17 cellular contexts compared by ENCODE assay signal in genomic region chr20:14332796-14333345, GRCh38. TPM values are rescaled to one million over a fixed set of nuclear protein-coding genes. Genes with fewer than 3 reads are reported as not detected.
DNase-seq lines count a peak whose midpoint lies in the region; ATAC-seq and TF ChIP-seq lines count a peak whose summit lies in the region.
"Had no signal": no experiment of that assay in that cellular context is flagged by ENCODE, and none has a peak within 500 bp of the region (broad histone marks: within the 10 kb centered on the region; RNA-seq: fewer than 3 reads in every experiment).

No MANE protein-coding gene starts in this region.

- peaks cover 14% of the 10 kb centered on the region for H3K36me3 Mint-ChIP-seq in Calu3 (ENCODE audit: insufficient read depth, unreplicated experiment)
- H3K36me3 Mint-ChIP-seq: activated CD8-positive, alpha-beta memory T cell treated with anti-CD3 and anti-CD28 coated beads, Interleukin-2, amount 10 ng/mL, durations not matched to agents 7 days and 5 days had no signal

- H4K20me1 ChIP-seq in mammary epithelial cell (ENCODE audit: insufficient read depth, low read length), result no peaks in the 10 kb centered on the region

- no peak overlapping the region for H3K27ac Mint-ChIP-seq in Calu3 (ENCODE audit: unreplicated experiment)
- H3K27ac Mint-ChIP-seq: activated B cell treated with CpG ODN at 0.5 μM for 24 hours; activated CD8-positive, alpha-beta memory T cell treated with anti-CD3 and anti-CD28 coated beads, Interleukin-2, amount 10 ng/mL, durations not matched to agents 7 days and 5 days had no signal

- peak overlapping the region; percentile 81 to 100 (median 97) for H3K4me3 ChIP-seq in mammary epithelial cell (replicated peaks in 1 of 3; ENCODE audit: insufficient read depth in 1 of 3, low read depth in 2 of 3, low read length in 3 of 3)
- peak overlapping the region; percentile 74 for H3K4me3 ChIP-seq in kidney epithelial cell (ENCODE audit: low read depth, low read length)
- H3K4me3 ChIP-seq in psoas muscle, result peak overlapping the region; percentile 64
- H3K4me3 ChIP-seq: body of pancreas, mucosa of descending colon had no signal

- BruUV-seq in Calu3 (replicated peaks; lab: Mats Ljungman, UMichigan) (no TSS peak), mammary epithelial cell (replicated peaks; lab: Mats Ljungman, UMichigan) (no TSS peak)

- peaks cover 10% of the 10 kb centered on the region for H3K36me3 ChIP-seq in mammary epithelial cell (ENCODE audit: insufficient read depth, low read length)
- H3K36me3 ChIP-seq in kidney epithelial cell (ENCODE audit: control insufficient read depth, insufficient read depth, low read length), result no peaks in the 10 kb centered on the region
- no peaks in the 10 kb centered on the region for H3K36me3 ChIP-seq in psoas muscle (ENCODE audit: insufficient read depth in 1 of 2, low read depth in 1 of 2)

- H3K79me2 ChIP-seq in mammary epithelial cell (ENCODE audit: insufficient read depth, low read length), result peaks cover 94% of the 10 kb centered on the region

- no peaks in the 10 kb centered on the region for H3K27me3 Mint-ChIP-seq in Calu3 (ENCODE audit: unreplicated experiment)
- H3K27me3 Mint-ChIP-seq: activated CD8-positive, alpha-beta memory T cell treated with anti-CD3 and anti-CD28 coated beads, Interleukin-2, amount 10 ng/mL, durations not matched to agents 7 days and 5 days had no signal

- no peaks in the 10 kb centered on the region for H3K4me1 Mint-ChIP-seq in Calu3 (ENCODE audit: low read depth, unreplicated experiment)
- H3K4me1 Mint-ChIP-seq: activated CD8-positive, alpha-beta memory T cell treated with anti-CD3 and anti-CD28 coated beads, Interleukin-2, amount 10 ng/mL, durations not matched to agents 7 days and 5 days had no signal

- DNase-seq in Calu3 (no peak), mammary epithelial cell (no peak), kidney epithelial cell (ENCODE audit: low read depth) (no peak), psoas muscle (no peak), NCI-H1436 treated with DMSO at 0.1 percent for 48 hours (lab: John Stamatoyannopoulos, UW) (no peak), NCI-H1694 treated with DMSO at 0.1 percent for 48 hours (lab: John Stamatoyannopoulos, UW) (no peak), activated gamma-delta T cell (lab: John Stamatoyannopoulos, UW) (no peak)
- DNase-seq: activated B cell treated with CpG ODN at 0.5 μM for 24 hours; activated CD8-positive, alpha-beta memory T cell treated with anti-CD3 and anti-CD28 coated beads, Interleukin-2, amount 10 ng/mL, durations not matched to agents 7 days and 5 days; activated effector memory CD4-positive, alpha-beta T cell treated with anti-CD3 and anti-CD28 coated beads, Interleukin-2, amount 50 U/mL, for 16 hours; body of pancreas; effector CD4-positive, alpha-beta T cell; mucosa of descending colon; NCI-H1930; NCI-H748 treated with DMSO at 0.1 percent for 48 hours; T-helper 1 cell had no signal

- H3K9me3 Mint-ChIP-seq in Calu3 (ENCODE audit: low read depth, unreplicated experiment), result no peaks in the 10 kb centered on the region
- H3K9me3 Mint-ChIP-seq: activated B cell treated with CpG ODN at 0.5 μM for 24 hours had no signal

- peak overlapping the region; percentile 96 for H3K4me2 ChIP-seq in mammary epithelial cell (ENCODE audit: insufficient read depth, low read depth, low read length)

- H2AFZ ChIP-seq in mammary epithelial cell (ENCODE audit: low read depth, low read length), result no peak overlapping the region

- H3K9me3 ChIP-seq in mammary epithelial cell (replicated peaks; ENCODE audit: insufficient read depth, low read length), result no peaks in the 10 kb centered on the region
- H3K9me3 ChIP-seq in psoas muscle, result no peaks in the 10 kb centered on the region
- H3K9me3 ChIP-seq: body of pancreas, mucosa of descending colon had no signal

- dilution Hi-C loops in mammary epithelial cell (cut with HindIII; ENCODE audit: low sequenced_read_pairs), result no loop called here

- no peak for TF ChIP-seq CTCF in Calu3 (IDR thresholded peaks at IDR 0.05; ENCODE audit: unreplicated experiment)
- TF ChIP-seq CTCF in mammary epithelial cell (conservative IDR thresholded peaks at IDR 0.05 in 1 of 2, IDR thresholded peaks at IDR 0.05 in 1 of 2; ENCODE audit: extremely low read depth in 1 of 2, insufficient read depth in 1 of 2, low read depth in 1 of 2, low read length in 2 of 2), result no peak
- TF ChIP-seq CTCF in kidney epithelial cell (IDR thresholded peaks at IDR 0.05; ENCODE audit: insufficient read depth, low read length, poor library complexity, severe bottlenecking), result no peak
- no peak for TF ChIP-seq CTCF in psoas muscle (IDR thresholded peaks at IDR 0.05)

- no peaks in the 10 kb centered on the region for H3K27me3 ChIP-seq in mammary epithelial cell (ENCODE audit: insufficient read depth, low read length)
- H3K27me3 ChIP-seq in kidney epithelial cell (ENCODE audit: control insufficient read depth, insufficient read depth, low read length), result no peaks in the 10 kb centered on the region
- H3K27me3 ChIP-seq in psoas muscle (ENCODE audit: insufficient read depth in 3 of 3, low read length in 2 of 3), result no peaks in the 10 kb centered on the region
- H3K27me3 ChIP-seq: body of pancreas had no signal

- ATAC-seq in psoas muscle, result no peak
- ATAC-seq in HG03460 (IDR thresholded peaks at IDR 0.05; ENCODE audit: unreplicated experiment), result no peak
- ATAC-seq: activated CD8-positive, alpha-beta memory T cell treated with anti-CD3 and anti-CD28 coated beads, Interleukin-2, amount 10 ng/mL, durations not matched to agents 7 days and 5 days; body of pancreas; mucosa of descending colon had no signal

- WGBS in mammary epithelial cell (ENCODE audit: low coverage, missing lambda C conversion rate), result 96% methylated on average over 4 of the region's 4 CpGs
- 65 to 92% (median 70%) methylated on average over 4 of the region's 4 CpGs for WGBS in psoas muscle, 3 donors

- H3K4me1 ChIP-seq in mammary epithelial cell (ENCODE audit: insufficient read depth, low read length), result peaks cover 19% of the 10 kb centered on the region
- H3K4me1 ChIP-seq in psoas muscle, result no peaks in the 10 kb centered on the region

- peak overlapping the region; percentile 72 for H3K4me3 Mint-ChIP-seq in Calu3 (ENCODE audit: low read depth, unreplicated experiment)
- H3K4me3 Mint-ChIP-seq: activated B cell treated with CpG ODN at 0.5 μM for 24 hours; activated CD8-positive, alpha-beta memory T cell treated with anti-CD3 and anti-CD28 coated beads, Interleukin-2, amount 10 ng/mL, durations not matched to agents 7 days and 5 days had no signal

- CTCF ChIA-PET in Calu3 (lab: Charles Lee), result no interaction called here
- CTCF ChIA-PET in mammary epithelial cell (lab: Charles Lee; ENCODE audit: low non-redundant PET), result no interaction called here

- intact Hi-C loops in Calu3 (cut with micrococcal nuclease; ENCODE audit: unreplicated experiment), result loop anchor here (5.0 to 10.0 kb wide), 4 partner anchors 141 to 1652 kb away; no protein-coding TSS in a partner anchor
- intact Hi-C loops in mammary epithelial cell (cut with micrococcal nuclease), result loop anchor here (5.0 to 10.0 kb wide), 4 partner anchors 66 to 1322 kb away; no protein-coding TSS in a partner anchor
- intact Hi-C loops in psoas muscle (cut with DNase I), result loop anchor here in 1 of 2 donors (10.0 kb wide), 1 partner anchor 542 kb away; no protein-coding TSS in a partner anchor

- H3K27ac ChIP-seq in mammary epithelial cell (ENCODE audit: insufficient read depth, low read depth, low read length) (peak overlapping the region; percentile 98), psoas muscle (no peak overlapping the region)
- H3K27ac ChIP-seq: body of pancreas had no signal

- in situ Hi-C loops in mammary epithelial cell (cut with MboI; ENCODE audit: low sequenced_read_pairs in 2 of 2), result loop anchor here (10.0 to 25.0 kb wide), 10 partner anchors 138 to 1604 kb away; no protein-coding TSS in a partner anchor

- peak overlapping the region; percentile 100 for H3K9ac ChIP-seq in mammary epithelial cell (ENCODE audit: insufficient read depth, low read length)

RNA-seq across cellular contexts. Expression of gene FLRT3, which starts 4.5 kb away (rescaled TPM):
- total RNA-seq in Calu3 (2022) (4.6 and 9.5 TPM in 2 replicates), mammary epithelial cell (100 to 1,000 TPM in 1 of 2 donors, 10 to 100 TPM in 1; 83.4 to 194 TPM), kidney epithelial cell (3.3 and 3.9 TPM in 2 replicates), psoas muscle (1 to 10 TPM in 3 of 4 donors, under 1 TPM in 1; 0.91 to 3.1 (median 2.1) TPM)
- polyA plus RNA-seq in mammary epithelial cell (81.5 TPM), psoas muscle (1 to 10 TPM in 2 of 3 donors, under 1 TPM in 1; 0.31 to 1.0 (median 1.0) TPM)
- 152 TPM for polyA minus RNA-seq in mammary epithelial cell
- total RNA-seq: activated B cell treated with CpG ODN at 0.5 μM for 24 hours; activated CD8-positive, alpha-beta memory T cell treated with anti-CD3 and anti-CD28 coated beads, Interleukin-2, amount 10 ng/mL, durations not matched to agents 7 days and 5 days had no signal
